In the genomic region with DNA sequence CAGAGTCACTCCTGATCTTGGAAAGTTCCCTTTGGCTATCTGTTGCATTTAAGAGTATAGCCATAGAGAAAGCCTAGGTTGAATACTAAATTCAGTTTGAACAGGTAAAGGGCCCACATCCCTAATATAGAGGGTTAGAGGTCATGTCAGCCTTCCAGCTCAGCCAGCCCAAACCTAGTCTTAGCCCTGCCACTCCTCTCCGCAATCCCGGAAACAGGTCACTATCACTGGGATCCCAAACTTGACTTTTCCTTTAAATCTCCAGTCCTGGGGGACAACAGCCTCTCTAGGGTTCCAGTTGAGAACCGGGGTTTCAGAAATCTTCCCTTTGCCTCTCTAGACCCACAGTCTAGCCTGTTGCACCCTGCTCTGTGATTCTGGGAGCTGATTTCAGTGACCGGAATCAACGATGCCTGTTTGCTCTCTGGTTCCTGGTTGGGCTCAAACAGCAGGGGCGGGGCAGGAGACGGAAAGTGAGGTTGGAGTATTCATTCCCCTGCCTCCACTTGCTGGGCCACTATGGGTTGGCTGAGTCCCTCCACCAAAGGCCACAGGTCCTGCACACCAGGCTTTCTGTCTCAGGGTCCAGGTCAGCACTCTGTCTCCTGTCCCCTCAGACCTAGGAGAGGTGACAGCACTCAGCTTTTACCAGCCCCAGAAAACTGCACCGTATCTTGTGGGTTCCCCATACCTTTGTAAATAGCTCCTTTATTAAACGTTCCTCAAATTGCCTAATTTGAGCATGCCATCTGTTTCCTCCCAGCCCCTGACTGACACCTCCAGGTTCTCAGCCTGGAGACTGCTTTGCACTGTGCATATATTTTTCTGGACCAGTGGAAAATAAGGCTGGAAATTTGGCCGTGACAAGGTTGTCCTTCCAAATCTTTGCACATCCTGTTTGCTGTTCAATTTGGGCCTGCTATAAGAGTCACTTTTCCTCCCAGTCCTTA, we compare ENCODE assay signal across 20 cellular contexts. TPM values are rescaled to one million over a fixed set of nuclear protein-coding genes. Genes with fewer than 3 reads are reported as not detected.
DNase-seq lines count a peak whose midpoint lies in the region; ATAC-seq and TF ChIP-seq lines count a peak whose summit lies in the region.
"Had no signal": no experiment of that assay in that cellular context is flagged by ENCODE, and none has a peak within 500 bp of the region (broad histone marks: within the 10 kb centered on the region; RNA-seq: fewer than 3 reads in every experiment).

No MANE protein-coding gene starts in this region.

- H3K9me3 Mint-ChIP-seq in WTC11 = peaks cover 10% of the 10 kb centered on the region
- peaks cover 3% of the 10 kb centered on the region for H3K9me3 Mint-ChIP-seq in activated CD4-positive, alpha-beta T cell treated with anti-CD3 and anti-CD28 coated beads, Interleukin-2, amount 10 ng/mL, durations not matched to agents 24 days and 14 days
- H3K9me3 Mint-ChIP-seq in CD8-positive, alpha-beta T cell = no peaks in the 10 kb centered on the region

- peaks cover 6% of the 10 kb centered on the region for H3K4me1 ChIP-seq in right cardiac atrium (ENCODE audit: control insufficient read depth, insufficient read depth, low read length)
- H3K4me1 ChIP-seq in spleen = peaks cover 0 to 69% (median 28%) of the 10 kb centered on the region in 6 donors
- H3K4me1 ChIP-seq in CD8-positive, alpha-beta T cell (ENCODE audit: insufficient read depth, low read length) = no peaks in the 10 kb centered on the region
- H3K4me1 ChIP-seq: foreskin keratinocyte, HAP-1 had no signal

- no peak overlapping the region for H3K27ac Mint-ChIP-seq in WTC11
- no peak overlapping the region for H3K27ac Mint-ChIP-seq in activated CD4-positive, alpha-beta T cell treated with anti-CD3 and anti-CD28 coated beads, Interleukin-2, amount 10 ng/mL, durations not matched to agents 24 days and 14 days
- H3K27ac Mint-ChIP-seq in CD8-positive, alpha-beta T cell = no peak overlapping the region
- H3K27ac Mint-ChIP-seq: T-helper 17 cell had no signal

- 0 out of 2 replicates have a peak, but pooled peaks cover 2% of the 10 kb centered on the region for H3K36me3 Mint-ChIP-seq in WTC11
- H3K36me3 Mint-ChIP-seq in activated CD4-positive, alpha-beta T cell treated with anti-CD3 and anti-CD28 coated beads, Interleukin-2, amount 10 ng/mL, durations not matched to agents 24 days and 14 days (ENCODE audit: low read depth) = no peaks in the 10 kb centered on the region
- no peaks in the 10 kb centered on the region for H3K36me3 Mint-ChIP-seq in CD8-positive, alpha-beta T cell

- ATAC-seq in WTC11 (peak; percentile 50), right cardiac atrium (peak; percentile 7 to 44), GM19035 (IDR thresholded peaks at IDR 0.05; ENCODE audit: unreplicated experiment) (no peak)
- no peak for ATAC-seq in CD8-positive, alpha-beta T cell
- ATAC-seq: activated CD4-positive, CD25-positive, alpha-beta regulatory T cell treated with anti-CD3 and anti-CD28 coated beads, Interleukin-2, amount 50 U/mL, for 24 hours; foreskin keratinocyte; pancreas; T-helper 17 cell had no signal

- POLR2A ChIA-PET in WTC11 (lab: Charles Lee) = no interaction called here
- POLR2A ChIA-PET in CD8-positive, alpha-beta T cell (lab: Charles Lee) = interaction anchor here (0.6 kb wide), 1 partner anchor 15 kb away, joined by 3 read pairs; no protein-coding TSS in a partner anchor

- no peak overlapping the region for H3K4me3 ChIP-seq in HL-60 (replicated peaks; ENCODE audit: insufficient read depth, low read length)
- H3K4me3 ChIP-seq in right cardiac atrium (ENCODE audit: low read length) = no peak overlapping the region
- no peak overlapping the region for H3K4me3 ChIP-seq in spleen
- no peak overlapping the region for H3K4me3 ChIP-seq in CD8-positive, alpha-beta T cell (ENCODE audit: low read depth, low read length)
- H3K4me3 ChIP-seq: HAP-1, pancreas, skin epidermis, tibial artery had no signal

- H3K27me3 Mint-ChIP-seq in WTC11 (ENCODE audit: low read depth) = peaks cover 4% of the 10 kb centered on the region; the same call in 1 of the 2 replicates
- H3K27me3 Mint-ChIP-seq in activated CD4-positive, alpha-beta T cell treated with anti-CD3 and anti-CD28 coated beads, Interleukin-2, amount 10 ng/mL, durations not matched to agents 24 days and 14 days = peaks cover 11% of the 10 kb centered on the region
- no peaks in the 10 kb centered on the region for H3K27me3 Mint-ChIP-seq in CD8-positive, alpha-beta T cell (ENCODE audit: low read depth)

- no peaks in the 10 kb centered on the region for H3K36me3 ChIP-seq in spleen
- no peaks in the 10 kb centered on the region for H3K36me3 ChIP-seq in CD8-positive, alpha-beta T cell (ENCODE audit: insufficient read depth, low read length)
- H3K36me3 ChIP-seq: HAP-1, pancreas, tibial artery had no signal

- H3K27me3 ChIP-seq in HL-60 (ENCODE audit: insufficient read depth, poor library complexity, severe bottlenecking) = no peaks in the 10 kb centered on the region
- H3K27me3 ChIP-seq in right cardiac atrium (ENCODE audit: control insufficient read depth, insufficient read depth) = no peaks in the 10 kb centered on the region
- H3K27me3 ChIP-seq in spleen (replicated peaks in 1 of 7) = no peaks in the 10 kb centered on the region
- H3K27me3 ChIP-seq in CD8-positive, alpha-beta T cell (ENCODE audit: insufficient read depth, low read length) = no peaks in the 10 kb centered on the region
- H3K27me3 ChIP-seq: foreskin keratinocyte, pancreas, tibial artery had no signal

- WGBS in right cardiac atrium = 58% methylated on average over 10 of the region's 10 CpGs
- 30 to 53% (median 37%) methylated on average over 10 of the region's 10 CpGs for WGBS in spleen, 5 donors

- TF ChIP-seq CTCF in HL-60 (IDR thresholded peaks at IDR 0.05; ENCODE audit: insufficient read depth, low read length) = no peak
- no peak for TF ChIP-seq CTCF in WTC11 (IDR thresholded peaks at IDR 0.05)
- TF ChIP-seq CTCF in spleen (IDR thresholded peaks at IDR 0.05 in 8 of 11, conservative IDR thresholded peaks at IDR 0.05 in 3 of 11) = no peak
- TF ChIP-seq CTCF in CD8-positive, alpha-beta T cell (IDR thresholded peaks at IDR 0.05) = no peak

- CTCF ChIA-PET in WTC11 (lab: Charles Lee) = interaction anchor here (1.1 to 1.4 kb wide), 2 partner anchors 61 to 109 kb away, joined by 3 read pairs; no protein-coding TSS in a partner anchor
- CTCF ChIA-PET in CD8-positive, alpha-beta T cell (lab: Charles Lee) = no interaction called here

- H3K27ac ChIP-seq in HL-60 (replicated peaks) (peak overlapping the region; percentile 94), right cardiac atrium (ENCODE audit: low read length) (no peak overlapping the region), spleen (peak overlapping the region; percentile 42 to 93 (median 86))
- no peak overlapping the region for H3K27ac ChIP-seq in CD8-positive, alpha-beta T cell (ENCODE audit: low read depth, low read length)
- H3K27ac ChIP-seq: foreskin keratinocyte, KMS-11, pancreas, tibial artery had no signal

- intact Hi-C loops in right cardiac atrium (cut with DNase I) = no loop called here
- intact Hi-C loops in spleen (cut with DNase I; ENCODE audit: low total_unique reads) = no loop called here
- intact Hi-C loops in activated CD4-positive, alpha-beta T cell treated with anti-CD3 and anti-CD28 coated beads, Interleukin-2, amount 10 ng/mL, durations not matched to agents 24 days and 14 days (cut with micrococcal nuclease) = no loop called here
- intact Hi-C loops in CD8-positive, alpha-beta T cell (cut with DNase I, micrococcal nuclease) = no loop called here

- no peaks in the 10 kb centered on the region for H3K9me3 ChIP-seq in right cardiac atrium (ENCODE audit: control insufficient read depth, low read length)
- H3K9me3 ChIP-seq in spleen = no peaks in the 10 kb centered on the region
- H3K9me3 ChIP-seq in CD8-positive, alpha-beta T cell (ENCODE audit: low read length) = no peaks in the 10 kb centered on the region
- H3K9me3 ChIP-seq: HAP-1, pancreas, tibial artery had no signal

- no peak for TF ChIP-seq POLR2A in spleen (IDR thresholded peaks at IDR 0.05)

- peaks cover 17% of the 10 kb centered on the region for H3K4me1 Mint-ChIP-seq in WTC11
- no peaks in the 10 kb centered on the region for H3K4me1 Mint-ChIP-seq in activated CD4-positive, alpha-beta T cell treated with anti-CD3 and anti-CD28 coated beads, Interleukin-2, amount 10 ng/mL, durations not matched to agents 24 days and 14 days
- no peaks in the 10 kb centered on the region for H3K4me1 Mint-ChIP-seq in CD8-positive, alpha-beta T cell (ENCODE audit: low read depth)
- H3K4me1 Mint-ChIP-seq: T-helper 17 cell had no signal

- DNase-seq in HL-60 (ENCODE audit: low read depth in 1 of 2, low spot score in 1 of 2) = peak; percentile 66 to 78
- DNase-seq in WTC11 (ENCODE audit: low spot score) = no peak
- peak in 2 of 3 donors; percentile 28 to 67 for DNase-seq in right cardiac atrium
- peak; percentile 84 for DNase-seq in spleen
- no peak for DNase-seq in activated CD4-positive, alpha-beta T cell treated with anti-CD3 and anti-CD28 coated beads, Interleukin-2, amount 10 ng/mL, durations not matched to agents 24 days and 14 days
- no peak for DNase-seq in foreskin melanocyte
- no peak for DNase-seq in CD8-positive, alpha-beta T cell
- DNase-seq: activated gamma-delta T cell; DMS53; foreskin keratinocyte; NK-92 treated with Interleukin-12 subunit alpha and Interleukin-12 subunit beta, amount 100 ng/mL, for 24 hours; pancreas; stimulated activated CD4-positive, alpha-beta T cell treated with anti-CD3 and anti-CD28 coated beads, Interleukin-4, amount 100 ng/mL, for 4 hours; T-helper 17 cell had no signal

- H3K4me3 Mint-ChIP-seq in WTC11 = no peak overlapping the region
- no peak overlapping the region for H3K4me3 Mint-ChIP-seq in activated CD4-positive, alpha-beta T cell treated with anti-CD3 and anti-CD28 coated beads, Interleukin-2, amount 10 ng/mL, durations not matched to agents 24 days and 14 days
- no peak overlapping the region for H3K4me3 Mint-ChIP-seq in CD8-positive, alpha-beta T cell
- H3K4me3 Mint-ChIP-seq: T-helper 17 cell had no signal

RNA-seq across cellular contexts. Expression of a gene that starts 23.7 kb away (rescaled TPM):
- 9.1 to 12.7 TPM (median 9.2 TPM) in 3 replicates for total RNA-seq in WTC11 (2021)
- total RNA-seq in right cardiac atrium = 100 to 1,000 TPM in 2 of 4 donors, 10 to 100 TPM in 2; 92.4 to 152 (median 98.8) TPM
- polyA plus RNA-seq in right cardiac atrium = 23.9 TPM
- 100 to 1,000 TPM in 2 of 7 donors, 10 to 100 TPM in 5; 65.5 to 107 (median 88.3) TPM for total RNA-seq in spleen
- 1 to 10 TPM; 2.3 to 7.3 (median 2.9) TPM for polyA plus RNA-seq in spleen
- total RNA-seq in activated CD4-positive, alpha-beta T cell treated with anti-CD3 and anti-CD28 coated beads, Interleukin-2, amount 10 ng/mL, durations not matched to agents 24 days and 14 days = 7.6 and 8.8 TPM in 2 replicates
- 10 to 100 TPM; 21.7 to 24.3 TPM for total RNA-seq in CD8-positive, alpha-beta T cell

Comparison
In these comparisons a context has a peak if more than half of its experiments do, and no peak if none do; other contexts are left out.
1. DNase-seq: peak in HL-60 (2 of 2), right cardiac atrium (2 of 3) and spleen (single experiment); none in WTC11 (single experiment), activated CD4-positive, alpha-beta T cell treated with anti-CD3 and anti-CD28 coated beads, Interleukin-2, amount 10 ng/mL, durations not matched to agents 24 days and 14 days (single experiment), foreskin melanocyte (single experiment) and CD8-positive, alpha-beta T cell (0 of 7).
2. H3K27ac ChIP-seq: peak in HL-60 (single experiment) and spleen (8 of 8); none in right cardiac atrium (single experiment) and CD8-positive, alpha-beta T cell (single experiment).
3. ATAC-seq: peak in WTC11 (single experiment) and right cardiac atrium (2 of 2); none in CD8-positive, alpha-beta T cell (single experiment) and GM19035 (single experiment).